ENCODE assay signal across 15 cellular contexts in the genomic region with DNA sequence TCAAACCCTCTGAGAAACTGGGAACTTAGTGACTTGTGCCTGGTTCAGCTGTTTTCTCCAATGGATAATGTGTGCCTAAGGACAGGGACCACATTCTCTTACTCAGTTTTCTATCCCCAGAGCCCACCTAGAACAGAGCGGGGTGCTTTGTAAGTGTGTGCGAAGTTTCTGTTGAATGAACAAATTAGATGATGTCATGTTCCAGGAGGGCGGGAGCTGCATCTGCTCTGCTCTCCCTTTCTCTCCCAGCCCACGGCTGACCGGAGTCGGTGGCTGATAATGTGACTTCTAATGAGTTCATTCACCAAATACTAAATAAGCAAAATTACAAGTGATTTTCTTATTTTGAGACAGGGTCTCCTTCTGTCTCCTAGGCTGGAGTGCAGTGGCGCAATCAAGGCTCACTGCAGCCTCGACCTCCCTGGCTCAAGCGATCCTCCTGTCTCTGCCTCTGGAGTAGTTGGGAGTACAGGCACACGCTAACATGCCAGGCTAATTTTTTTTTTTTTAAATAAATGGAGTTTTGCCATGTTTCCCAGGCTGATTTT.
A peak's percentile ranks its signal among the peaks of the same experiment; 100 is the strongest.
DNase-seq lines count a peak whose midpoint lies in the region; ATAC-seq and TF ChIP-seq lines count a peak whose summit lies in the region.
"Had no signal": no experiment of that assay in that cellular context is flagged by ENCODE, and none has a peak within 500 bp of the region (broad histone marks: within the 10 kb centered on the region; RNA-seq: fewer than 3 reads in every experiment).

No MANE protein-coding gene starts in this region.

- H3K4me2 ChIP-seq in mesendoderm (ENCODE audit: low read length): no peak overlapping the region

- DNase-seq in CD4-positive, CD25-positive, alpha-beta regulatory T cell: no peak
- DNase-seq in G401 (ENCODE audit: low spot score): peak; percentile 61
- DNase-seq in activated CD8-positive, alpha-beta memory T cell treated with anti-CD3 and anti-CD28 coated beads, Interleukin-2, amount 50 U/mL, for 48 hours: peak; percentile 49
- peak; percentile 17 for DNase-seq in kidney tubule cell (ENCODE audit: low spot score)
- no peak for DNase-seq in NCI-H345 treated with DMSO at 0.1 percent for 48 hours (lab: John Stamatoyannopoulos, UW; ENCODE audit: unreplicated experiment)
- no peak for DNase-seq in mesendoderm
- DNase-seq in heart right ventricle: no peak
- DNase-seq: BE2C, DMS79, lower lobe of right lung, NCI-H146, NCI-H510A treated with DMSO at 0.1 percent for 48 hours, OCI-M1 had no signal

- no peak overlapping the region for H3K9ac ChIP-seq in mesendoderm (ENCODE audit: low read length)

- TF ChIP-seq CTCF in heart right ventricle (IDR thresholded peaks at IDR 0.05): no peak

- no peaks in the 10 kb centered on the region for H3K79me2 ChIP-seq in mesendoderm (ENCODE audit: control insufficient read depth, insufficient read depth, low read length)

- H3K4me3 Mint-ChIP-seq in CD4-positive, CD25-positive, alpha-beta regulatory T cell: peak overlapping the region; percentile 66 to 84 (median 82)
- H3K4me3 Mint-ChIP-seq: neural crest cell had no signal

- no peaks in the 10 kb centered on the region for H3K79me1 ChIP-seq in mesendoderm (ENCODE audit: low read length)

- H3K27ac Mint-ChIP-seq in CD4-positive, CD25-positive, alpha-beta regulatory T cell: peak overlapping the region; percentile 88 to 98 (median 92)

- no peak overlapping the region for H2BK5ac ChIP-seq in mesendoderm (ENCODE audit: low read length)

- no peaks in the 10 kb centered on the region for H3K27me3 Mint-ChIP-seq in CD4-positive, CD25-positive, alpha-beta regulatory T cell

- H2BK120ac ChIP-seq in mesendoderm (ENCODE audit: low read depth, low read length): no peak overlapping the region

- no peak overlapping the region for H3K18ac ChIP-seq in mesendoderm (ENCODE audit: low read length)

- H3K4ac ChIP-seq in mesendoderm (ENCODE audit: low read depth, low read length): no peak overlapping the region

- ATAC-seq in CD4-positive, CD25-positive, alpha-beta regulatory T cell (ENCODE audit: low read depth in 2 of 2): no peak
- ATAC-seq in GM19351 (IDR thresholded peaks at IDR 0.05; ENCODE audit: unreplicated experiment) (no peak), heart right ventricle (no peak)
- ATAC-seq: lower lobe of right lung had no signal

- no CpG with 5 or more reads among the region's 10 CpGs for WGBS in mesendoderm (ENCODE audit: extremely low coverage, insufficient coverage, low lambda C conversion rate)
- 79 to 80% methylated on average over 10 of the region's 10 CpGs for WGBS in heart right ventricle, 2 donors

- H3K9me3 Mint-ChIP-seq in CD4-positive, CD25-positive, alpha-beta regulatory T cell: no peaks in the 10 kb centered on the region
- H3K9me3 Mint-ChIP-seq: neural crest cell had no signal

- no peak overlapping the region for H3K56ac ChIP-seq in mesendoderm (ENCODE audit: low read length)

- no peak overlapping the region for H2BK15ac ChIP-seq in mesendoderm (replicated peaks; ENCODE audit: low read depth)

- H4K5ac ChIP-seq in mesendoderm (ENCODE audit: low read length): no peak overlapping the region

- intact Hi-C loops in heart right ventricle (cut with DNase I): loop anchor here in 8 of 10 donors (5.0 to 10.0 kb wide), 6 partner anchors 64 to 894 kb away; a partner anchor contains a TSS

- in situ Hi-C loops in G401 (cut with HindIII; ENCODE audit: low sequenced_read_pairs): no loop called here

- no peak overlapping the region for H3K4me3 ChIP-seq in CD4-positive, CD25-positive, alpha-beta regulatory T cell (ENCODE audit: low read depth, low read length)
- H3K4me3 ChIP-seq in mesendoderm (ENCODE audit: low read length): no peak overlapping the region
- no peak overlapping the region for H3K4me3 ChIP-seq in heart right ventricle
- H3K4me3 ChIP-seq: lower lobe of right lung had no signal

- H4K8ac ChIP-seq in mesendoderm (ENCODE audit: low read depth, low read length): no peak overlapping the region

- peaks cover 22 to 77% (median 52%) of the 10 kb centered on the region in 4 donors for H3K4me1 Mint-ChIP-seq in CD4-positive, CD25-positive, alpha-beta regulatory T cell

- H3K36me3 Mint-ChIP-seq in CD4-positive, CD25-positive, alpha-beta regulatory T cell: no peaks in the 10 kb centered on the region

- H3K27ac ChIP-seq in CD4-positive, CD25-positive, alpha-beta regulatory T cell (ENCODE audit: insufficient read depth, low read length, poor library complexity, severe bottlenecking): peak overlapping the region; percentile 92
- H3K27ac ChIP-seq in mesendoderm (ENCODE audit: low read depth, low read length): no peak overlapping the region
- peak overlapping the region in 1 of 10 donors; percentile 56 for H3K27ac ChIP-seq in heart right ventricle
- H3K27ac ChIP-seq: lower lobe of right lung had no signal

- H2AK5ac ChIP-seq in mesendoderm (ENCODE audit: low read length): no peak overlapping the region

- no peaks in the 10 kb centered on the region for H3K9me3 ChIP-seq in CD4-positive, CD25-positive, alpha-beta regulatory T cell (ENCODE audit: control insufficient read depth in 2 of 2, low read length in 2 of 2)
- no peaks in the 10 kb centered on the region for H3K9me3 ChIP-seq in heart right ventricle
- H3K9me3 ChIP-seq: BE2C, lower lobe of right lung had no signal

- H3K4me1 ChIP-seq in CD4-positive, CD25-positive, alpha-beta regulatory T cell (ENCODE audit: control insufficient read depth, insufficient read depth, low read length, poor library complexity, severe bottlenecking): peaks cover 66% of the 10 kb centered on the region
- H3K4me1 ChIP-seq in mesendoderm (ENCODE audit: control insufficient read depth, low read depth, low read length): no peaks in the 10 kb centered on the region
- H3K4me1 ChIP-seq in heart right ventricle: peaks cover 0 to 54% (median 10%) of the 10 kb centered on the region in 9 donors

- no peaks in the 10 kb centered on the region for H3K27me3 ChIP-seq in CD4-positive, CD25-positive, alpha-beta regulatory T cell (ENCODE audit: control insufficient read depth, insufficient read depth, low read length)
- H3K27me3 ChIP-seq in mesendoderm (ENCODE audit: insufficient read depth, low read length, poor library complexity) (no peaks in the 10 kb centered on the region), heart right ventricle (peaks cover 0 to 10% (median 0%) of the 10 kb centered on the region in 7 donors)
- H3K27me3 ChIP-seq: BE2C had no signal

- H3K23ac ChIP-seq in mesendoderm (ENCODE audit: low read length): no peak overlapping the region

- H3K36me3 ChIP-seq in CD4-positive, CD25-positive, alpha-beta regulatory T cell (ENCODE audit: control insufficient read depth, insufficient read depth, low read length): no peaks in the 10 kb centered on the region
- H3K36me3 ChIP-seq in mesendoderm (ENCODE audit: control insufficient read depth, insufficient read depth, low read length) (no peaks in the 10 kb centered on the region), heart right ventricle (no peaks in the 10 kb centered on the region)
- H3K36me3 ChIP-seq: BE2C, lower lobe of right lung had no signal

Comparison
In these comparisons a context has a peak if more than half of its experiments do, and no peak if none do; other contexts are left out.
1. DNase-seq: peak in G401 (single experiment), activated CD8-positive, alpha-beta memory T cell treated with anti-CD3 and anti-CD28 coated beads, Interleukin-2, amount 50 U/mL, for 48 hours (single experiment) and kidney tubule cell (single experiment); none in CD4-positive, CD25-positive, alpha-beta regulatory T cell (0 of 3), NCI-H345 treated with DMSO at 0.1 percent for 48 hours (single experiment), mesendoderm (single experiment) and heart right ventricle (0 of 2).